In genomic region chr1:99482750-99483149, GRCh38 we compare ENCODE assay signal across 10 cellular contexts.
"Had no signal": no experiment of that assay in that cellular context is flagged by ENCODE, and none has a peak within 500 bp of the region (broad histone marks: within the 10 kb centered on the region; RNA-seq: fewer than 3 reads in every experiment).

No MANE protein-coding gene starts in this region.

- H3K4me3 Mint-ChIP-seq: H9, HFFc6 had no signal

- H3K27ac Mint-ChIP-seq: H9, HFFc6 had no signal

- FAIRE-seq: H54 had no signal

- H2AFZ ChIP-seq: GM23248 had no signal

- H3K9me3 Mint-ChIP-seq: HFFc6 had no signal

- DNase-seq: GM23248, GOT3, H9, HCEC 1CT, HFFc6, IMR-90, KBM-7 had no signal

- H3K9ac ChIP-seq: GM23248, KMS-11 had no signal

- H3K4me3 ChIP-seq: GM23248 had no signal

- H3K27ac ChIP-seq: GM23248, HL-60, KMS-11 had no signal

- H3K4me2 ChIP-seq: KMS-11 had no signal
